In genomic region chr11:86761978-86762377, GRCh38 we compare ENCODE assay signal across 18 cellular contexts. TPM values are rescaled to one million over a fixed set of nuclear protein-coding genes. Genes with fewer than 3 reads are reported as not detected.
DNase-seq lines count a peak whose midpoint lies in the region; ATAC-seq, FAIRE-seq and TF ChIP-seq lines count a peak whose summit lies in the region.
"Had no signal": no experiment of that assay in that cellular context is flagged by ENCODE, and none has a peak within 500 bp of the region (broad histone marks: within the 10 kb centered on the region; RNA-seq: fewer than 3 reads in every experiment).

No MANE protein-coding gene starts in this region.

- DNase-seq in AG04450 (ENCODE audit: low read depth, low spot score) (no peak), HTR-8/SVneo (ENCODE audit: insufficient read length, low spot score) (no peak), adipocyte (ENCODE audit: low read depth) (peak; percentile 73), fibroblast of pulmonary artery (ENCODE audit: low read depth) (peak; percentile 61), NCI-H1930 (lab: John Stamatoyannopoulos, UW) (no peak), cerebellar nuclear complex (lab: John Stamatoyannopoulos, UW) (no peak)
- DNase-seq: activated CD8-positive, alpha-beta T cell treated with anti-CD3 and anti-CD28 coated beads, Interleukin-2, amount 10 ng/mL, durations not matched to agents 7 days and 5 days; anterior cingulate cortex; Caco-2; GF-D8; left ventricle myocardium superior; NCI-H1694 treated with DMSO at 0.1 percent for 48 hours; NCI-H524; small intestine; upper lobe of left lung had no signal

- H3K27me3 ChIP-seq in AG04450 (ENCODE audit: control insufficient read depth, insufficient read depth, low read length) (no peaks in the 10 kb centered on the region), adipocyte (replicated peaks; ENCODE audit: control insufficient read depth, insufficient read depth, low read length) (no peaks in the 10 kb centered on the region)
- H3K27me3 ChIP-seq: upper lobe of left lung had no signal

- POLR2A ChIA-PET in AG04450 (lab: Yijun Ruan, JAX), result no interaction called here

- ATAC-seq in GM19328 (IDR thresholded peaks at IDR 0.05; ENCODE audit: unreplicated experiment) (no peak), HG02973 (IDR thresholded peaks at IDR 0.05; ENCODE audit: unreplicated experiment) (no peak)
- ATAC-seq: activated CD8-positive, alpha-beta T cell treated with anti-CD3 and anti-CD28 coated beads, Interleukin-2, amount 10 ng/mL, durations not matched to agents 7 days and 5 days; left ventricle myocardium superior; stimulated activated memory B cell treated with anti-CD40 and anti-IgM and Interleukin-4, amounts not matched to agents 10 μg/mL and 1 μg/mL and 100 μg/mL, for 72 hours had no signal

- H3K36me3 ChIP-seq in adipocyte (ENCODE audit: control insufficient read depth, insufficient read depth, low read length, severe bottlenecking), result no peaks in the 10 kb centered on the region
- H3K36me3 ChIP-seq: upper lobe of left lung had no signal

- peaks cover 25% of the 10 kb centered on the region for H3K4me1 ChIP-seq in adipocyte (ENCODE audit: control insufficient read depth, insufficient read depth, low read length)
- H3K4me1 ChIP-seq: upper lobe of left lung had no signal

- CTCF ChIA-PET in AG04450 (lab: Charles Lee), result interaction anchor here (0.7 to 2.8 kb wide), 4 partner anchors 12 to 305 kb away, joined by 3 to 17 read pairs (median 4); no protein-coding TSS in a partner anchor

- H3K27ac ChIP-seq in AG04450 (ENCODE audit: low read depth, low read length), result peak overlapping the region; percentile 50
- H3K27ac ChIP-seq: upper lobe of left lung had no signal

- no peak overlapping the region for H3K4me3 ChIP-seq in AG04450 (ENCODE audit: low read depth, low read length)
- H3K4me3 ChIP-seq in adipocyte (ENCODE audit: low read length), result no peak overlapping the region
- H3K4me3 ChIP-seq in fibroblast of pulmonary artery (replicated peaks; ENCODE audit: low read depth, low read length), result no peak overlapping the region
- H3K4me3 ChIP-seq: upper lobe of left lung had no signal

- no peaks in the 10 kb centered on the region for H3K9me3 ChIP-seq in AG04450 (ENCODE audit: control insufficient read depth, insufficient read depth, low read length)
- H3K9me3 ChIP-seq in adipocyte (ENCODE audit: control insufficient read depth, low read length), result no peaks in the 10 kb centered on the region
- H3K9me3 ChIP-seq: upper lobe of left lung had no signal

- FAIRE-seq in HTR-8/SVneo (lab: Jason Lieb, UNC), result peak; percentile 63
- FAIRE-seq: small intestine had no signal

- TF ChIP-seq CTCF in AG04450 (IDR thresholded peaks at IDR 0.05; ENCODE audit: low read depth, low read length) (no peak), fibroblast of pulmonary artery (IDR thresholded peaks at IDR 0.05; ENCODE audit: low read length, missing control alignments) (no peak)

- peak overlapping the region; percentile 26 for H3K9ac ChIP-seq in adipocyte (ENCODE audit: low read length)

RNA-seq across cellular contexts. Expression of gene PRSS23, which starts 38.4 kb away (rescaled TPM):
- 50.3 and 58.0 TPM in 2 replicates for polyA plus RNA-seq in AG04450 (2011; rRNA removed)
- polyA minus RNA-seq in AG04450 (2011; rRNA and poly(A)+ RNA removed), result 68.5 and 75.3 TPM in 2 replicates

Comparison
In these comparisons a context has a peak if more than half of its experiments do, and no peak if none do; other contexts are left out.
1. DNase-seq: peak in adipocyte (single experiment) and fibroblast of pulmonary artery (single experiment); none in AG04450 (single experiment), HTR-8/SVneo (single experiment), NCI-H1930 (0 of 2) and cerebellar nuclear complex (0 of 2).